In genomic region chr2:240893363-240893828, GRCh38 we compare ENCODE assay signal across 11 cellular contexts. TPM values are rescaled to one million over a fixed set of nuclear protein-coding genes. Genes with fewer than 3 reads are reported as not detected.
DNase-seq lines count a peak whose midpoint lies in the region; ATAC-seq lines count a peak whose summit lies in the region.
"Had no signal": no experiment of that assay in that cellular context is flagged by ENCODE, and none has a peak within 500 bp of the region (broad histone marks: within the 10 kb centered on the region; RNA-seq: fewer than 3 reads in every experiment).

No MANE protein-coding gene starts in this region.

- no peak overlapping the region for H2BK5ac ChIP-seq in trophoblast cell (ENCODE audit: low read depth, low read length, poor library complexity)

- H3K4me3 ChIP-seq in trophoblast cell (ENCODE audit: low read depth, low read length), result no peak overlapping the region

- peak overlapping the region; percentile 26 for H3K4me2 ChIP-seq in trophoblast cell (ENCODE audit: low read length)

- no peak overlapping the region for H3K18ac ChIP-seq in trophoblast cell (ENCODE audit: low read length)

- peak; percentile 67 for DNase-seq in Daoy (ENCODE audit: low read depth)
- DNase-seq in HT1080 (ENCODE audit: low read depth), result peak; percentile 53
- peak in 32 of 61 donors; percentile 7 to 77 (median 31) for DNase-seq in caudate nucleus (lab: John Stamatoyannopoulos, UW)
- peak; percentile 71 to 72 for DNase-seq in trophoblast cell
- DNase-seq: activated T-cell treated with anti-CD3 and anti-CD28 coated beads, Interleukin-2, amount 50 U/mL, for 4 hours; NCI-H2081 treated with DMSO at 0.1 percent for 48 hours had no signal

- no peak overlapping the region for H3K4ac ChIP-seq in trophoblast cell (ENCODE audit: low read depth, low read length)

- no peaks in the 10 kb centered on the region for H3K79me2 ChIP-seq in trophoblast cell (ENCODE audit: control insufficient read depth, insufficient read depth, low read length, poor library complexity)

- no peak overlapping the region for H4K8ac ChIP-seq in trophoblast cell (ENCODE audit: low read depth, low read length)

- no peak overlapping the region for H4K91ac ChIP-seq in trophoblast cell (ENCODE audit: low read depth, low read length)

- no peaks in the 10 kb centered on the region for H3K79me1 ChIP-seq in trophoblast cell (ENCODE audit: low read length)

- no peak overlapping the region for H2BK12ac ChIP-seq in trophoblast cell (ENCODE audit: low read length)

- no peak overlapping the region for H2AK5ac ChIP-seq in trophoblast cell (ENCODE audit: low read length)

- H3K23ac ChIP-seq in trophoblast cell (ENCODE audit: low read length), result no peak overlapping the region

- no peak overlapping the region for H4K12ac ChIP-seq in trophoblast cell (ENCODE audit: low read depth, low read length)

- H3K4me1 ChIP-seq in trophoblast cell (ENCODE audit: control insufficient read depth in 1 of 2, insufficient read depth in 2 of 2, low read length in 2 of 2), result peaks cover 35 to 43% of the 10 kb centered on the region in 2 experiments

- H2BK120ac ChIP-seq in trophoblast cell (ENCODE audit: insufficient read depth, low read length, poor library complexity), result no peak overlapping the region

- ATAC-seq in HG02840 (IDR thresholded peaks at IDR 0.05; ENCODE audit: low FRiP score, unreplicated experiment) (no peak), HG02763 (IDR thresholded peaks at IDR 0.05; ENCODE audit: unreplicated experiment) (no peak), HG03521 (IDR thresholded peaks at IDR 0.05; ENCODE audit: unreplicated experiment) (no peak), HG03565 (IDR thresholded peaks at IDR 0.05; ENCODE audit: unreplicated experiment) (no peak)

- no peaks in the 10 kb centered on the region for H3K27me3 ChIP-seq in trophoblast cell (ENCODE audit: insufficient read depth, low read length)

- no peaks in the 10 kb centered on the region for H3K9me3 ChIP-seq in trophoblast cell (ENCODE audit: insufficient read depth, low read depth, low read length)

- no peaks in the 10 kb centered on the region for H3K36me3 ChIP-seq in trophoblast cell (ENCODE audit: control insufficient read depth in 1 of 2, insufficient read depth in 2 of 2, low read length in 2 of 2)

- H2AFZ ChIP-seq in trophoblast cell (ENCODE audit: insufficient read depth, low read length, poor library complexity), result no peak overlapping the region

- no peak overlapping the region for H3K27ac ChIP-seq in caudate nucleus (ENCODE audit: low read depth, low read length)
- no peak overlapping the region for H3K27ac ChIP-seq in trophoblast cell (ENCODE audit: low read depth, low read length)

- no peak overlapping the region for H3K14ac ChIP-seq in trophoblast cell (ENCODE audit: low read length)

- H3K9ac ChIP-seq in trophoblast cell (ENCODE audit: low read length), result no peak overlapping the region

- no CpG with 5 or more reads among the region's 17 CpGs for WGBS in trophoblast cell (ENCODE audit: extremely low coverage, insufficient coverage, insufficient read length)

RNA-seq across cellular contexts. Expression of gene MAB21L4, which starts 2.6 kb away (rescaled TPM):
- total RNA-seq in Daoy (2014; rRNA removed; shearing (Covaris generic)), result not detected in 2 replicates
- not detected in 2 replicates for total RNA-seq in HT1080 (2014; rRNA removed; shearing (Covaris generic))
- polyA plus RNA-seq in HT1080 (2015; cell fraction: cytosol; rRNA removed), result 0.05 and 0.08 TPM in 2 replicates
- polyA plus RNA-seq in HT1080 (2015; cell fraction: nucleus; rRNA removed), result not detected in 2 replicates
- polyA plus RNA-seq in trophoblast cell (2013), result 0.04 and 0.08 TPM in 2 replicates
- total RNA-seq: activated T-cell treated with anti-CD3 and anti-CD28 coated beads, Interleukin-2, amount 50 U/mL, for 4 hours; fibroblast of villous mesenchyme had no signal

RNA-seq across cellular contexts. Expression of gene CROCC2, which starts 12.7 kb away (rescaled TPM):
- total RNA-seq in Daoy (2014; rRNA removed; shearing (Covaris generic)), result not detected in 2 replicates
- total RNA-seq in HT1080 (2014; rRNA removed; shearing (Covaris generic)), result not detected in 2 replicates
- not detected in 2 replicates for polyA plus RNA-seq in HT1080 (2015; cell fraction: cytosol; rRNA removed)
- polyA plus RNA-seq in HT1080 (2015; cell fraction: nucleus; rRNA removed), result not detected in 2 replicates
- not detected in 2 replicates for polyA plus RNA-seq in trophoblast cell (2013)
- total RNA-seq: activated T-cell treated with anti-CD3 and anti-CD28 coated beads, Interleukin-2, amount 50 U/mL, for 4 hours; fibroblast of villous mesenchyme had no signal

RNA-seq across cellular contexts. Expression of gene AGXT, which starts 24.8 kb away (rescaled TPM):
- not detected in 2 replicates for total RNA-seq in Daoy (2014; rRNA removed; shearing (Covaris generic))
- not detected in 2 replicates for total RNA-seq in HT1080 (2014; rRNA removed; shearing (Covaris generic))
- not detected in 2 replicates for polyA plus RNA-seq in HT1080 (2015; cell fraction: cytosol; rRNA removed)
- polyA plus RNA-seq in HT1080 (2015; cell fraction: nucleus; rRNA removed), result not detected in 2 replicates
- polyA plus RNA-seq in trophoblast cell (2013), result not detected in 2 replicates
- total RNA-seq: fibroblast of villous mesenchyme had no signal
